ENCODE assay signal across 19 cellular contexts in the genomic region with DNA sequence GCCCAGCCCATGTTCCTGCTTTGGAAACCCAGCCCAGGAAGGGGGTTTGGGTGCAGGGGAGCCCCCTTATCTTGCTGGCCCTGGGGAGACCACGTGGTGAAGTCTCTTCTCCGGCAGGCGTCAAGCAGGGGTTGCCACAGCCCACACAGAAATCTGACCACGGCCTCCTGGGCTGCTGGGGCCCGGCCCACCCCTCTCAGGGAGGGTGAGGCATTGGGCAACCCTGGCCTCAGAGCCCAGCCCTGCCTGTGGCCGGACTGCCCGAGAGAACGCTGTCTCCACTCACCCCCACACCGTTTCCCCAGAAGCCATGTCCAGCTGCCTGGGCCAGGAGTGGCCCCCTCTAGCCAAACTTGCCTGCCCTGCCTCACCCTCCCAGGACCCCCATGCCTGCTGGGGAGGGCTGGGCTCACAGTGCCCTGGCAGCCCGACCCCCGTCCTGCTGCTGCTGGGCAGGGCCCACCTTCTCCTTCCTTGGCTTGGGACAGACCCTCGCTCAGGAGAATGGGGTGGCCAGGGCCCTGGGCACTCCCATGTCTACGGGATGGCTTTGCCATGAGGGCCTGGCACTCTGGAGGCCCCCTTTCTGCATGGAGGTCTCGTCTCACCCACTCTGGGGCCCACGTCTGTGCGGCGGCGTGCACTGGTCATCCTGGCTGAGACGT. TPM values are rescaled to one million over a fixed set of nuclear protein-coding genes. Genes with fewer than 3 reads are reported as not detected.
"Had no signal": no experiment of that assay in that cellular context is flagged by ENCODE, and none has a peak within 500 bp of the region (broad histone marks: within the 10 kb centered on the region; RNA-seq: fewer than 3 reads in every experiment).

No MANE protein-coding gene starts in this region.

- DNase-seq: IMR-90, Kasumi-1, NCI-H1092 treated with DMSO at 0.1 percent for 48 hours, NCI-H1436, NCI-H187, NCI-H2029, NCI-H2081 treated with DMSO at 0.1 percent for 48 hours, NCI-H446, NCI-H510A, NCI-H524 treated with DMSO at 0.1 percent for 48 hours, NCI-H774, PC-3, SHP77 treated with DMSO at 0.1 percent for 48 hours had no signal

- H3K4me2 ChIP-seq: KMS-11 had no signal

- H3K27ac ChIP-seq: KMS-11, SJCRH30 had no signal

- H3K36me3 ChIP-seq: SJCRH30 had no signal

- H3K9me3 ChIP-seq: SJCRH30 had no signal

- H3K9ac ChIP-seq: KMS-11 had no signal

- ATAC-seq: Panc1, PC-3 had no signal

- H3K4me3 ChIP-seq: SJCRH30 had no signal

RNA-seq across cellular contexts. Expression of a gene that starts 19.1 kb away (rescaled TPM):
- total RNA-seq: HepG2, HT1080, IMR-90, M059J, PC-3, SJCRH30 had no signal
- polyA plus RNA-seq: HepG2, IMR-90 had no signal

RNA-seq across cellular contexts. Expression of a gene that starts 20.9 kb away (rescaled TPM):
- total RNA-seq: HT1080, IMR-90, SJCRH30 had no signal
